In the genomic region with DNA sequence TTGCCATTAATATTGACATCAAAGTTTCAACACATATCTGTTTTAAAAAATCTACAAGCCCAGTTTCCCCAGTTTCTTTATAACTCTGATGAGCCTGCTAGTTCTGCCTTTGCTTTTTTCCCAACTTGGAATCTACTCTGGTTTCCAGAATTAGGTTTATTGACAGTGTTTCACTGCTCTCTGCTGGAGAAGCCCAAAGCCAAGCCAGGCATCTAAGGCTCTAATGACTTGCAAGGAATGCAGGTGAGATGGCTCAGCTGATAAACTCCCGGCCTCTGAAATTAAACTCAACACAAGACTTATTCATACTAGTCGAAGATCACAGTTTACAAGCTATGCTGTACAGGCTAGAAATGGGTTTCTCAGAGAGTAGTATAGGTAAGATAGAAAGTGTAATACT, we compare ENCODE assay signal across 12 cellular contexts. TPM values are rescaled to one million over a fixed set of nuclear protein-coding genes. Genes with fewer than 3 reads are reported as not detected.
DNase-seq lines count a peak whose midpoint lies in the region; ATAC-seq and TF ChIP-seq lines count a peak whose summit lies in the region.
"Had no signal": no experiment of that assay in that cellular context is flagged by ENCODE, and none has a peak within 500 bp of the region (broad histone marks: within the 10 kb centered on the region; RNA-seq: fewer than 3 reads in every experiment).

No MANE protein-coding gene starts in this region.

- intact Hi-C loops in left cardiac atrium (cut with DNase I): no loop called here
- intact Hi-C loops in CD4-positive, alpha-beta T cell (cut with DNase I, micrococcal nuclease): no loop called here

- H3K9me3 ChIP-seq in CD4-positive, alpha-beta T cell (ENCODE audit: control insufficient read depth, low read length): no peaks in the 10 kb centered on the region

- POLR2A ChIA-PET in CD4-positive, alpha-beta T cell (lab: Charles Lee): no interaction called here

- peaks cover 4% of the 10 kb centered on the region for H3K27me3 Mint-ChIP-seq in nephron (ENCODE audit: low read depth)
- H3K27me3 Mint-ChIP-seq in CD4-positive, alpha-beta T cell: peaks cover 44% of the 10 kb centered on the region

- peak overlapping the region; percentile 67 to 94 (median 89) for H3K27ac Mint-ChIP-seq in nephron
- H3K27ac Mint-ChIP-seq in CD4-positive, alpha-beta T cell: no peak overlapping the region

- TF ChIP-seq CTCF in C4-2B (conservative IDR thresholded peaks at IDR 0.05): peak; percentile 23
- TF ChIP-seq CTCF in nephron (IDR thresholded peaks at IDR 0.05; ENCODE audit: unreplicated experiment in 3 of 3): peak; percentile 25 to 38 (median 32)
- no peak for TF ChIP-seq CTCF in CD4-positive, alpha-beta T cell (IDR thresholded peaks at IDR 0.05)

- ATAC-seq in HG03460 (IDR thresholded peaks at IDR 0.05; ENCODE audit: unreplicated experiment) (no peak), left cardiac atrium (no peak)
- ATAC-seq in CD4-positive, alpha-beta T cell (ENCODE audit: poor library complexity): no peak
- ATAC-seq: left colon had no signal

- peaks cover 19% of the 10 kb centered on the region for H3K27me3 ChIP-seq in CD4-positive, alpha-beta T cell (ENCODE audit: control insufficient read depth, insufficient read depth, low read length)

- CTCF ChIA-PET in CD4-positive, alpha-beta T cell (lab: Charles Lee): no interaction called here

- peak overlapping the region in 2 of 3 experiments; percentile 26 to 50 for H3K4me3 Mint-ChIP-seq in nephron
- H3K4me3 Mint-ChIP-seq in CD4-positive, alpha-beta T cell: no peak overlapping the region

- no peak overlapping the region for H3K27ac ChIP-seq in C4-2B
- H3K27ac ChIP-seq in CD4-positive, alpha-beta T cell (ENCODE audit: low read depth, low read length): no peak overlapping the region

- peaks cover 39% of the 10 kb centered on the region for H3K36me3 Mint-ChIP-seq in nephron (ENCODE audit: low read depth)
- H3K36me3 Mint-ChIP-seq in CD4-positive, alpha-beta T cell (ENCODE audit: low read depth): no peaks in the 10 kb centered on the region

- peaks cover 59% of the 10 kb centered on the region for H3K4me1 Mint-ChIP-seq in nephron
- H3K4me1 Mint-ChIP-seq in CD4-positive, alpha-beta T cell (ENCODE audit: low read depth): no peaks in the 10 kb centered on the region

- no peaks in the 10 kb centered on the region for H3K9me3 Mint-ChIP-seq in nephron
- no peaks in the 10 kb centered on the region for H3K9me3 Mint-ChIP-seq in CD4-positive, alpha-beta T cell

- DNase-seq in LoVo (ENCODE audit: low spot score) (peak; percentile 53), dermis blood vessel endothelial cell (peak; percentile 55), left cardiac atrium (no peak), NOMO-1 treated with DMSO at 0.1 percent for 48 hours (lab: John Stamatoyannopoulos, UW; ENCODE audit: unreplicated experiment) (no peak)
- DNase-seq in CD4-positive, alpha-beta T cell: no peak
- DNase-seq: activated CD4-positive, CD25-positive, alpha-beta regulatory T cell; GDM1; KG1; left colon had no signal

RNA-seq across cellular contexts. Expression of gene HMGA2, which starts 54.3 kb away (rescaled TPM):
- 4.4 and 6.5 TPM in 2 replicates for total RNA-seq in dermis blood vessel endothelial cell
- under 1 TPM in 1 of 2 donors, not detected in 1; 0.18 TPM for total RNA-seq in left cardiac atrium
- not detected for total RNA-seq in CD4-positive, alpha-beta T cell

Comparison
In these comparisons a context has a peak if more than half of its experiments do, and no peak if none do; other contexts are left out.
1. DNase-seq: peak in LoVo (single experiment) and dermis blood vessel endothelial cell (single experiment); none in left cardiac atrium (single experiment), CD4-positive, alpha-beta T cell (0 of 10) and NOMO-1 treated with DMSO at 0.1 percent for 48 hours (single experiment).